8 cellular contexts compared by ENCODE assay signal in the genomic region with DNA sequence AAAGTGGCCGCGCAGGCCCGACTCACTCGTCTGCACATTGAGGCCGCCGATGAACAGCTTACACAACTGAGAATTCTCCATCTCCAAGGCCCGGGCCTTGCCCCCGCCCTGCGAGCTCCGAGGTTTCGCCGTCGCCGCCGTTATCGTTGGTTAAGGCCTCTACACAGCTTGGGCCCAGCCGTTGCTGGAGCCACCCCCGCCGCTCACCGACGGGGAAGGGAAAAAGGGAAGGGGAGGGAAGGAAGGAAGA. TPM values are rescaled to one million over a fixed set of nuclear protein-coding genes. Genes with fewer than 3 reads are reported as not detected.
DNase-seq lines count a peak whose midpoint lies in the region; ATAC-seq, FAIRE-seq and TF ChIP-seq lines count a peak whose summit lies in the region.

No MANE protein-coding gene starts in this region.

- H3K36me3 ChIP-seq in kidney (ENCODE audit: control insufficient read depth in 1 of 2, insufficient read depth in 2 of 2, low read length in 2 of 2) (no peaks in the 10 kb centered on the region), thoracic aorta (no peaks in the 10 kb centered on the region)

- DNase-seq in activated naive CD4-positive, alpha-beta T cell treated with anti-CD3 and anti-CD28 coated beads for 36 hours: no peak
- no peak for DNase-seq in activated naive CD4-positive, alpha-beta T cell treated with Interleukin-2 at 50 U/mL for 16 hours
- DNase-seq in kidney (no peak), thoracic aorta (ENCODE audit: low spot score) (no peak), SKM-1 (lab: John Stamatoyannopoulos, UW; ENCODE audit: unreplicated experiment) (no peak), RCC 7860 (ENCODE audit: low spot score) (no peak)

- peak overlapping the region; percentile 98 to 100 for H3K9ac ChIP-seq in kidney (ENCODE audit: low read length in 2 of 2)

- no peaks in the 10 kb centered on the region for H3K27me3 Mint-ChIP-seq in activated naive CD4-positive, alpha-beta T cell treated with anti-CD3 and anti-CD28 coated beads for 36 hours (ENCODE audit: low read depth)

- H3K4me3 ChIP-seq in kidney (ENCODE audit: low read length in 2 of 2): peak overlapping the region; percentile 96 to 97
- H3K4me3 ChIP-seq in thoracic aorta: peak overlapping the region; percentile 87

- H3K27ac ChIP-seq in adipose tissue (ENCODE audit: low read depth, low read length) (peak overlapping the region; percentile 100), kidney (ENCODE audit: low read depth in 2 of 2, low read length in 2 of 2) (peak overlapping the region; percentile 100), thoracic aorta (peak overlapping the region; percentile 98 to 99)

- FAIRE-seq in kidney (lab: Jason Lieb, UNC) (no peak), RCC 7860 (lab: Jason Lieb, UNC) (no peak)

- ATAC-seq in HG03175 (IDR thresholded peaks at IDR 0.05; ENCODE audit: unreplicated experiment) (peak; percentile 6), thoracic aorta (ENCODE audit: insufficient number of reproducible peaks, low FRiP score, low read depth) (peak; percentile 6)

- peaks cover 19% of the 10 kb centered on the region for H3K4me1 Mint-ChIP-seq in activated naive CD4-positive, alpha-beta T cell treated with anti-CD3 and anti-CD28 coated beads for 36 hours (ENCODE audit: low read depth)

- no peaks in the 10 kb centered on the region for H3K9me3 Mint-ChIP-seq in activated naive CD4-positive, alpha-beta T cell treated with anti-CD3 and anti-CD28 coated beads for 36 hours

- peak overlapping the region; percentile 92 for H3K4me3 Mint-ChIP-seq in activated naive CD4-positive, alpha-beta T cell treated with anti-CD3 and anti-CD28 coated beads for 36 hours

- H3K4me1 ChIP-seq in kidney (ENCODE audit: control insufficient read depth in 1 of 2, insufficient read depth in 1 of 2, low read depth in 1 of 2, low read length in 2 of 2) (peaks cover 0 to 6% of the 10 kb centered on the region in 2 donors), thoracic aorta (ENCODE audit: control insufficient read depth in 1 of 2, low read depth in 2 of 2) (peaks cover 21 to 34% of the 10 kb centered on the region in 2 donors)

- CTCF ChIA-PET in activated naive CD4-positive, alpha-beta T cell treated with anti-CD3 and anti-CD28 coated beads for 36 hours (lab: Charles Lee): interaction anchor here (1.0 to 1.4 kb wide), 5 partner anchors 12 to 135 kb away, joined by 4 to 10 read pairs (median 6); a partner anchor contains a TSS

- peaks cover 32% of the 10 kb centered on the region for H3K36me3 Mint-ChIP-seq in activated naive CD4-positive, alpha-beta T cell treated with anti-CD3 and anti-CD28 coated beads for 36 hours (ENCODE audit: low read depth)

- intact Hi-C loops in activated naive CD4-positive, alpha-beta T cell treated with anti-CD3 and anti-CD28 coated beads for 36 hours (cut with micrococcal nuclease): loop anchor here (1.0 to 10.0 kb wide), 12 partner anchors 17 to 1541 kb away; a partner anchor contains a TSS
- intact Hi-C loops in kidney (cut with DNase I): no loop called here

- peak overlapping the region; percentile 98 for H3K27ac Mint-ChIP-seq in activated naive CD4-positive, alpha-beta T cell treated with anti-CD3 and anti-CD28 coated beads for 36 hours

- TF ChIP-seq CTCF in kidney (IDR thresholded peaks at IDR 0.05; ENCODE audit: borderline replicate concordance, extremely low read depth, insufficient read depth): no peak
- TF ChIP-seq CTCF in thoracic aorta (IDR thresholded peaks at IDR 0.05): no peak

- 0 to 1% (median 1%) methylated on average over 20 to 21 of the region's 21 CpGs for WGBS in adipose tissue, 3 donors

- H3K9me3 ChIP-seq in kidney (ENCODE audit: control insufficient read depth in 1 of 2, low read length in 2 of 2) (no peaks in the 10 kb centered on the region), thoracic aorta (no peaks in the 10 kb centered on the region)

- H3K27me3 ChIP-seq in thoracic aorta (replicated peaks; ENCODE audit: insufficient read depth): no peaks in the 10 kb centered on the region

RNA-seq across cellular contexts. Expression of a gene that starts 0.3 kb away (rescaled TPM):
- 10 to 100 TPM; 27.2 to 28.6 TPM for total RNA-seq in activated naive CD4-positive, alpha-beta T cell treated with anti-CD3 and anti-CD28 coated beads for 36 hours
- polyA plus RNA-seq in adipose tissue: 10 to 100 TPM; 13.2 to 32.3 (median 29.6) TPM
- total RNA-seq in kidney: 28.3 TPM
- polyA plus RNA-seq in kidney (ENCODE audit: insufficient read depth, low read depth, low replicate concordance): 16.0 TPM
- 10 to 100 TPM in 1 of 2 donors, 1 to 10 TPM in 1; 9.3 to 14.9 TPM for total RNA-seq in thoracic aorta

RNA-seq across cellular contexts. Expression of a gene that starts 18.0 kb away (rescaled TPM):
- total RNA-seq in activated naive CD4-positive, alpha-beta T cell treated with anti-CD3 and anti-CD28 coated beads for 36 hours: 1 to 10 TPM; 1.7 to 2.0 TPM
- polyA plus RNA-seq in adipose tissue: 1 to 10 TPM in 2 of 3 donors, under 1 TPM in 1; 0.90 to 3.3 (median 1.7) TPM
- 15.0 TPM for total RNA-seq in kidney
- polyA plus RNA-seq in kidney (ENCODE audit: insufficient read depth, low read depth, low replicate concordance): 8.6 TPM
- 10 to 100 TPM in 1 of 2 donors, 1 to 10 TPM in 1; 9.1 to 12.8 TPM for total RNA-seq in thoracic aorta
